Comparison of ENCODE assay signal across 19 cellular contexts in the genomic region with DNA sequence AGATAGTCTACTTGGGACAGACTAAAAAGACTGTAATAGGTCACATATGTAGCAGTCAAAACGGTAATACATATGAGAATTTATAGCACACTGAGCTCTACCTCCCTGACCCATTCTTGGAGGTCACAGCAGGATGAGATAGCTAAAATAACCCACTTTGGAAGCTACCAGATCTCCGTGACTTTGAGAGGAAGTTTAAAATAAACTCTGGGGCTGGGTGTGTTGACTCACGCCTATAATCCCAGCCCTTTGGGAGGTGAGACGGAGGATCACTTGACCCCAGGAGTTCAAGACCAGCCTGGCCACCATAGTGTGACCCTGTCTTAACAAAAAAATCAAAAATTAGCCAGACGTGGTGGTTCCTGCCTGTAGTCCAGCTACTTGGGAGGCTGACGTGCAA. TPM values are rescaled to one million over a fixed set of nuclear protein-coding genes. Genes with fewer than 3 reads are reported as not detected.
DNase-seq lines count a peak whose midpoint lies in the region; ATAC-seq and TF ChIP-seq lines count a peak whose summit lies in the region.
"Had no signal": no experiment of that assay in that cellular context is flagged by ENCODE, and none has a peak within 500 bp of the region (broad histone marks: within the 10 kb centered on the region; RNA-seq: fewer than 3 reads in every experiment).

No MANE protein-coding gene starts in this region.

- H2BK15ac ChIP-seq in mesenchymal stem cell (ENCODE audit: low read depth, poor library complexity, severe bottlenecking) = no peak overlapping the region

- H4K91ac ChIP-seq in mesenchymal stem cell (ENCODE audit: low read length) = no peak overlapping the region

- H3K9me3 ChIP-seq in mesenchymal stem cell (ENCODE audit: control insufficient read depth, low read length) = no peaks in the 10 kb centered on the region
- H3K9me3 ChIP-seq in naive thymus-derived CD4-positive, alpha-beta T cell (ENCODE audit: control insufficient read depth in 2 of 3, low read length in 3 of 3) = no peaks in the 10 kb centered on the region
- H3K9me3 ChIP-seq: A549, HAP-1 had no signal

- intact Hi-C loops in activated B cell treated with CpG ODN at 0.5 μM for 24 hours (cut with micrococcal nuclease) = no loop called here
- intact Hi-C loops in activated T-helper 1 cell treated with anti-CD3 and anti-CD28 coated beads, Interleukin-12 subunit alpha, Interleukin-12 subunit beta, Interleukin-2, Interleukin-4 antibody, amounts not matched to agents 30 ng/mL and 10 ng/mL and 1 ng/mL, durations not matched to agents 14 hours and 24 hours and 36 hours (cut with micrococcal nuclease) = no loop called here
- intact Hi-C loops in naive thymus-derived CD4-positive, alpha-beta T cell (cut with micrococcal nuclease) = no loop called here

- no peak overlapping the region for H3K14ac ChIP-seq in mesenchymal stem cell (ENCODE audit: low read length in 2 of 2)

- H3K9ac ChIP-seq in mesenchymal stem cell (ENCODE audit: low read length) = no peak overlapping the region

- no peaks in the 10 kb centered on the region for H3K9me3 Mint-ChIP-seq in activated B cell treated with CpG ODN at 0.5 μM for 24 hours
- no peaks in the 10 kb centered on the region for H3K9me3 Mint-ChIP-seq in activated T-helper 1 cell treated with anti-CD3 and anti-CD28 coated beads, Interleukin-12 subunit alpha, Interleukin-12 subunit beta, Interleukin-2, Interleukin-4 antibody, amounts not matched to agents 30 ng/mL and 10 ng/mL and 1 ng/mL, durations not matched to agents 14 hours and 24 hours and 36 hours
- H3K9me3 Mint-ChIP-seq in naive thymus-derived CD4-positive, alpha-beta T cell = no peaks in the 10 kb centered on the region
- H3K9me3 Mint-ChIP-seq: CD4-positive, alpha-beta memory T cell had no signal

- no peak overlapping the region for H3K4me2 ChIP-seq in mesenchymal stem cell (ENCODE audit: low read length, poor library complexity, severe bottlenecking)
- H3K4me2 ChIP-seq: A549 had no signal

- no peaks in the 10 kb centered on the region for H3K27me3 ChIP-seq in mesenchymal stem cell (ENCODE audit: control insufficient read depth in 1 of 2, insufficient read depth in 1 of 2, low read length in 2 of 2)
- H3K27me3 ChIP-seq in naive thymus-derived CD4-positive, alpha-beta T cell (ENCODE audit: control insufficient read depth in 2 of 2, insufficient read depth in 2 of 2, low read length in 2 of 2) = no peaks in the 10 kb centered on the region

- POLR2A ChIA-PET in activated B cell treated with CpG ODN at 0.5 μM for 24 hours (lab: Charles Lee) = interaction anchor here (1.1 kb wide), 1 partner anchor 306 kb away, joined by 3 read pairs; a partner anchor contains a TSS
- POLR2A ChIA-PET in naive thymus-derived CD4-positive, alpha-beta T cell (lab: Charles Lee) = interaction anchor here (0.7 kb wide), 1 partner anchor 51 kb away, joined by 4 read pairs; no protein-coding TSS in a partner anchor

- no peak for ATAC-seq in activated B cell treated with CpG ODN at 0.5 μM for 24 hours (ENCODE audit: low read depth)
- no peak for ATAC-seq in naive thymus-derived CD4-positive, alpha-beta T cell
- ATAC-seq: A549 had no signal

- no peaks in the 10 kb centered on the region for H3K27me3 Mint-ChIP-seq in activated B cell treated with CpG ODN at 0.5 μM for 24 hours
- no peaks in the 10 kb centered on the region for H3K27me3 Mint-ChIP-seq in activated T-helper 1 cell treated with anti-CD3 and anti-CD28 coated beads, Interleukin-12 subunit alpha, Interleukin-12 subunit beta, Interleukin-2, Interleukin-4 antibody, amounts not matched to agents 30 ng/mL and 10 ng/mL and 1 ng/mL, durations not matched to agents 14 hours and 24 hours and 36 hours (ENCODE audit: insufficient read depth)
- no peaks in the 10 kb centered on the region for H3K27me3 Mint-ChIP-seq in naive thymus-derived CD4-positive, alpha-beta T cell
- H3K27me3 Mint-ChIP-seq: CD4-positive, alpha-beta memory T cell had no signal

- H3K27ac Mint-ChIP-seq in activated B cell treated with CpG ODN at 0.5 μM for 24 hours = peak overlapping the region; percentile 18
- H3K27ac Mint-ChIP-seq in activated T-helper 1 cell treated with anti-CD3 and anti-CD28 coated beads, Interleukin-12 subunit alpha, Interleukin-12 subunit beta, Interleukin-2, Interleukin-4 antibody, amounts not matched to agents 30 ng/mL and 10 ng/mL and 1 ng/mL, durations not matched to agents 14 hours and 24 hours and 36 hours = no peak overlapping the region
- H3K27ac Mint-ChIP-seq in naive thymus-derived CD4-positive, alpha-beta T cell = no peak overlapping the region

- no peak overlapping the region for H4K8ac ChIP-seq in mesenchymal stem cell (ENCODE audit: low read length)

- no peak overlapping the region for H2BK12ac ChIP-seq in mesenchymal stem cell (ENCODE audit: low read length in 2 of 2)

- H3K27ac ChIP-seq in mesenchymal stem cell (ENCODE audit: low read length, poor library complexity, severe bottlenecking) = no peak overlapping the region
- no peak overlapping the region for H3K27ac ChIP-seq in naive thymus-derived CD4-positive, alpha-beta T cell (ENCODE audit: low read depth, low read length)
- H3K27ac ChIP-seq: A549 had no signal

- H3K18ac ChIP-seq in mesenchymal stem cell (ENCODE audit: low read depth in 1 of 2, low read length in 2 of 2) = peak overlapping the region in 1 of 2 experiments; percentile 19

- peaks cover 13% of the 10 kb centered on the region for H3K4me1 Mint-ChIP-seq in activated B cell treated with CpG ODN at 0.5 μM for 24 hours
- H3K4me1 Mint-ChIP-seq in activated T-helper 1 cell treated with anti-CD3 and anti-CD28 coated beads, Interleukin-12 subunit alpha, Interleukin-12 subunit beta, Interleukin-2, Interleukin-4 antibody, amounts not matched to agents 30 ng/mL and 10 ng/mL and 1 ng/mL, durations not matched to agents 14 hours and 24 hours and 36 hours (ENCODE audit: low read depth) = peaks cover 14% of the 10 kb centered on the region
- peaks cover 0 to 11% (median 4%) of the 10 kb centered on the region in 7 donors for H3K4me1 Mint-ChIP-seq in naive thymus-derived CD4-positive, alpha-beta T cell

- peaks cover 24 to 72% of the 10 kb centered on the region in 2 experiments for H3K36me3 ChIP-seq in mesenchymal stem cell (ENCODE audit: control insufficient read depth in 1 of 2, insufficient read depth in 2 of 2, low read depth in 1 of 2, low read length in 2 of 2)
- peaks cover 4 to 56% (median 9%) of the 10 kb centered on the region in 3 experiments for H3K36me3 ChIP-seq in naive thymus-derived CD4-positive, alpha-beta T cell (ENCODE audit: control insufficient read depth in 2 of 3, insufficient read depth in 3 of 3, low read length in 3 of 3)

- DNase-seq in EH (ENCODE audit: low read depth) (peak; percentile 21), HCEC 1CT (peak; percentile 29), activated B cell treated with CpG ODN at 0.5 μM for 24 hours (no peak), mesenchymal stem cell (peak; percentile 71), DMS53 (lab: John Stamatoyannopoulos, UW) (no peak), hepatic stellate cell (ENCODE audit: low spot score) (no peak)
- DNase-seq in activated T-helper 1 cell treated with anti-CD3 and anti-CD28 coated beads, Interleukin-12 subunit alpha, Interleukin-12 subunit beta, Interleukin-2, Interleukin-4 antibody, amounts not matched to agents 30 ng/mL and 10 ng/mL and 1 ng/mL, durations not matched to agents 14 hours and 24 hours and 36 hours (ENCODE audit: low spot score) = no peak
- no peak for DNase-seq in naive thymus-derived CD4-positive, alpha-beta T cell
- DNase-seq: 8988T; ACHN; C1 segment of cervical spinal cord; Calu3; CD4-positive, alpha-beta memory T cell; COR-L47; DND-41; GF-D8; GOT3 had no signal

- H3K36me3 Mint-ChIP-seq in activated B cell treated with CpG ODN at 0.5 μM for 24 hours (ENCODE audit: low read depth) = peaks cover 87% of the 10 kb centered on the region
- H3K36me3 Mint-ChIP-seq in activated T-helper 1 cell treated with anti-CD3 and anti-CD28 coated beads, Interleukin-12 subunit alpha, Interleukin-12 subunit beta, Interleukin-2, Interleukin-4 antibody, amounts not matched to agents 30 ng/mL and 10 ng/mL and 1 ng/mL, durations not matched to agents 14 hours and 24 hours and 36 hours (ENCODE audit: low read depth) = peaks cover 23% of the 10 kb centered on the region
- peaks cover 14 to 44% (median 35%) of the 10 kb centered on the region in 5 donors for H3K36me3 Mint-ChIP-seq in naive thymus-derived CD4-positive, alpha-beta T cell

- H3K4me1 ChIP-seq in mesenchymal stem cell (ENCODE audit: control insufficient read depth, insufficient read depth, low read depth, low read length) = peaks cover 2% of the 10 kb centered on the region
- H3K4me1 ChIP-seq in naive thymus-derived CD4-positive, alpha-beta T cell (ENCODE audit: control insufficient read depth in 2 of 2, insufficient read depth in 2 of 2, low read length in 2 of 2) = no peaks in the 10 kb centered on the region
- H3K4me1 ChIP-seq: HAP-1 had no signal

- TF ChIP-seq CTCF in activated B cell treated with CpG ODN at 0.5 μM for 24 hours (IDR thresholded peaks at IDR 0.05) = no peak

- no peak overlapping the region for H2BK120ac ChIP-seq in mesenchymal stem cell (ENCODE audit: low read depth, low read length)

- CTCF ChIA-PET in activated B cell treated with CpG ODN at 0.5 μM for 24 hours (lab: Charles Lee) = no interaction called here
- CTCF ChIA-PET in naive thymus-derived CD4-positive, alpha-beta T cell (lab: Charles Lee) = interaction anchor here (0.7 to 1.2 kb wide), 3 partner anchors 39 to 344 kb away, joined by 3 to 4 read pairs (median 3); no protein-coding TSS in a partner anchor

- H3K4ac ChIP-seq in mesenchymal stem cell (ENCODE audit: low read depth in 1 of 2, low read length in 2 of 2) = peak overlapping the region in 1 of 2 experiments; percentile 4

- no peak overlapping the region for H2BK5ac ChIP-seq in mesenchymal stem cell (ENCODE audit: low read depth, low read length, poor library complexity, severe bottlenecking)

- peaks cover 6% of the 10 kb centered on the region for H3K79me1 ChIP-seq in mesenchymal stem cell (replicated peaks; ENCODE audit: low read length, poor library complexity, severe bottlenecking)

- no peak overlapping the region for H3K23ac ChIP-seq in mesenchymal stem cell (ENCODE audit: low read length in 2 of 2)

- WGBS in mesenchymal stem cell = 0% methylated on average over 5 of the region's 6 CpGs

- H2AFZ ChIP-seq in mesenchymal stem cell (ENCODE audit: low read depth, low read length) = no peak overlapping the region

- H2AK5ac ChIP-seq in mesenchymal stem cell (ENCODE audit: low read length, severe bottlenecking) = no peak overlapping the region

- no peak overlapping the region for H3K4me3 ChIP-seq in mesenchymal stem cell (ENCODE audit: insufficient read depth in 1 of 2, low read depth in 1 of 2, low read length in 2 of 2)
- no peak overlapping the region for H3K4me3 ChIP-seq in naive thymus-derived CD4-positive, alpha-beta T cell (ENCODE audit: low read length)
- H3K4me3 ChIP-seq: A549, HAP-1 had no signal

- H3K4me3 Mint-ChIP-seq in activated B cell treated with CpG ODN at 0.5 μM for 24 hours = no peak overlapping the region
- H3K4me3 Mint-ChIP-seq in activated T-helper 1 cell treated with anti-CD3 and anti-CD28 coated beads, Interleukin-12 subunit alpha, Interleukin-12 subunit beta, Interleukin-2, Interleukin-4 antibody, amounts not matched to agents 30 ng/mL and 10 ng/mL and 1 ng/mL, durations not matched to agents 14 hours and 24 hours and 36 hours = no peak overlapping the region
- H3K4me3 Mint-ChIP-seq in naive thymus-derived CD4-positive, alpha-beta T cell = no peak overlapping the region
- H3K4me3 Mint-ChIP-seq: CD4-positive, alpha-beta memory T cell had no signal

RNA-seq across cellular contexts. Expression of a gene that starts 45.3 kb away (rescaled TPM):
- total RNA-seq in activated B cell treated with CpG ODN at 0.5 μM for 24 hours = 11.6 and 14.1 TPM in 2 replicates
- 4.4 TPM for polyA plus RNA-seq in mesenchymal stem cell (2013, experiment 1 of 2)
- 4.4 TPM for polyA plus RNA-seq in mesenchymal stem cell (2013, experiment 2 of 2)
- 3.3 and 3.5 TPM in 2 replicates for total RNA-seq in activated T-helper 1 cell treated with anti-CD3 and anti-CD28 coated beads, Interleukin-12 subunit alpha, Interleukin-12 subunit beta, Interleukin-2, Interleukin-4 antibody, amounts not matched to agents 30 ng/mL and 10 ng/mL and 1 ng/mL, durations not matched to agents 14 hours and 24 hours and 36 hours
- total RNA-seq in naive thymus-derived CD4-positive, alpha-beta T cell = 10 to 100 TPM in 4 of 5 experiments, 1 to 10 TPM in 1; 6.7 to 25.3 (median 20.1) TPM
- 10 to 100 TPM; 24.8 to 27.1 TPM for polyA plus RNA-seq in naive thymus-derived CD4-positive, alpha-beta T cell

Comparison
In these comparisons a context has a peak if more than half of its experiments do, and no peak if none do; other contexts are left out.
1. DNase-seq: peak in EH (single experiment), HCEC 1CT (single experiment) and mesenchymal stem cell (single experiment); none in activated B cell treated with CpG ODN at 0.5 μM for 24 hours (single experiment), DMS53 (single experiment), activated T-helper 1 cell treated with anti-CD3 and anti-CD28 coated beads, Interleukin-12 subunit alpha, Interleukin-12 subunit beta, Interleukin-2, Interleukin-4 antibody, amounts not matched to agents 30 ng/mL and 10 ng/mL and 1 ng/mL, durations not matched to agents 14 hours and 24 hours and 36 hours (single experiment), hepatic stellate cell (single experiment) and naive thymus-derived CD4-positive, alpha-beta T cell (0 of 9).